Comparison of ENCODE assay signal across 8 cellular contexts in the genomic region with DNA sequence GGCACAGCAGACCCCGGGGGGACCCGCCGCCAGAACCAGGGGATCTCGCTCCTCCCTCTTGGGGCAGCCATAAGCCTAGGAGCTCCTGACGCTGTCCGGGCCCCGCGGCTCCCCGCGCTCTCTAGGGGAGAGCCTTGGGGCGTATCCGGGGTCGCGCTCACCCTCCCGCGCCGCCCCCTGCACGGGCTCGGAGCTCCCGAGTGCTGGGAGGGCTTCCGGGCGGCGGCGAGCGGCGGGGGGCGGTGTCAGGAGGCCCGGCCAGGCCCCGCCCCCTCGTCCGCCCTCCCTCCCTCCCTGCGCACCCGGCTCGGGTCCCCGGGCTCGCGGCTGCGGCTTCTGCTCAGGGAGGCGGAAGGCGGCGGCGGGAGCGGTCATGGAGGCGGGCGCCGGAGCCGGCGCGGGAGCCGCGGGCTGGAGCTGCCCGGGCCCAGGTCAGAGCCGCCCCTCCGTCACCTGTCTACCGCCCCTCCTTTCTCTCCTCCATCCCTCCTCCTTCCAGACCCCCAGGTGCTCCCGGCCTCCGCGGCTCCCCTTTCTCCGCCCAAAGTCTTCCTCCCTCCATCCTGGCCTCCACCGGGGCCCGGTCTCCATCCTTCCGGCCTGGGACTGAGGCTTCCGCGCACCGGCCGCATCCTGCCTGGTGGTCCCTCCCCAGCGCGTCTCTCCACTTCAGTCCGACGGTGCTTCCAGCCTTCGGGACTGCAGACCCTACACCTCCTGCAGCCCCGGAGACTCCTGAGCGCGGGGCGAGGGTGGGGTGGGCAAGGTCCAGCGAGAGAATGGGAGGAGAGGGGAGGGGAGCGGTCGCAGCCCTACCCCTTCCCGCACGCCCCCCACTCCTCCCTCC. TPM values are rescaled to one million over a fixed set of nuclear protein-coding genes. Genes with fewer than 3 reads are reported as not detected.
DNase-seq lines count a peak whose midpoint lies in the region; ATAC-seq and TF ChIP-seq lines count a peak whose summit lies in the region.

No MANE protein-coding gene starts in this region.

- no peaks in the 10 kb centered on the region for H3K36me3 ChIP-seq in mucosa of rectum (ENCODE audit: control insufficient read depth in 2 of 2, insufficient read depth in 2 of 2, low read length in 2 of 2)

- DNase-seq in AG09319 (ENCODE audit: extremely low read depth, low read depth) = peak; percentile 16
- DNase-seq in NOMO-1 (lab: John Stamatoyannopoulos, UW; ENCODE audit: unreplicated experiment in 2 of 2) = peak; percentile 12 to 18
- DNase-seq in activated CD8-positive, alpha-beta memory T cell treated with anti-CD3 and anti-CD28 coated beads, Interleukin-2, amount 50 U/mL, for 24 hours (ENCODE audit: extremely low read depth) = peak; percentile 18
- DNase-seq in endothelial cell (ENCODE audit: low spot score) = peak; percentile 58
- peak; percentile 68 for DNase-seq in stimulated activated CD8-positive, alpha-beta memory T cell treated with anti-CD3 and anti-CD28 coated beads, Interleukin-4, amount 100 ng/mL, for 24 hours (ENCODE audit: low read depth)

- peak overlapping the region; percentile 47 to 61 for H3K9ac ChIP-seq in mucosa of rectum (ENCODE audit: low read depth in 1 of 2, low read length in 2 of 2)

- TF ChIP-seq CTCF in AG09319 (IDR thresholded peaks at IDR 0.05; ENCODE audit: low read depth, low read length) (no peak), endothelial cell (IDR thresholded peaks at IDR 0.05; ENCODE audit: unreplicated experiment) (no peak)

- ATAC-seq in GM19025 (IDR thresholded peaks at IDR 0.05; ENCODE audit: low read depth, unreplicated experiment) (peak; percentile 86), HG03175 (IDR thresholded peaks at IDR 0.05; ENCODE audit: unreplicated experiment) (peak; percentile 78)

- H3K9me3 ChIP-seq in mucosa of rectum (ENCODE audit: control insufficient read depth in 2 of 2, low read length in 2 of 2) = no peaks in the 10 kb centered on the region

- H3K27me3 ChIP-seq in mucosa of rectum (ENCODE audit: control insufficient read depth in 2 of 2, insufficient read depth in 2 of 2, low read length in 2 of 2) = peaks cover 0 to 6% of the 10 kb centered on the region in 2 donors

- no peak overlapping the region for H3K27ac ChIP-seq in mucosa of rectum (ENCODE audit: low read depth in 2 of 2, low read length in 2 of 2)

- peak overlapping the region; percentile 71 to 77 for H3K4me3 ChIP-seq in mucosa of rectum (ENCODE audit: low read length in 2 of 2)

- H3K9me3 Mint-ChIP-seq in endothelial cell (ENCODE audit: unreplicated experiment) = no peaks in the 10 kb centered on the region

- H3K4me1 Mint-ChIP-seq in endothelial cell (ENCODE audit: unreplicated experiment) = peaks cover 15% of the 10 kb centered on the region

- H3K4me3 Mint-ChIP-seq in endothelial cell (ENCODE audit: unreplicated experiment) = peak overlapping the region; percentile 83

- peaks cover 12% of the 10 kb centered on the region for H3K36me3 Mint-ChIP-seq in endothelial cell (ENCODE audit: low read depth, unreplicated experiment)

- peaks cover 6 to 7% of the 10 kb centered on the region in 2 donors for H3K4me1 ChIP-seq in mucosa of rectum (ENCODE audit: control insufficient read depth in 2 of 2, insufficient read depth in 2 of 2, low read length in 2 of 2)

- peaks cover 4% of the 10 kb centered on the region for H3K27me3 Mint-ChIP-seq in endothelial cell (ENCODE audit: unreplicated experiment)

- no peak overlapping the region for H3K27ac Mint-ChIP-seq in endothelial cell (ENCODE audit: unreplicated experiment)

RNA-seq across cellular contexts. Expression of gene CCDC136, which starts 0.4 kb away (rescaled TPM):
- 31.5 TPM for total RNA-seq in endothelial cell (ENCODE audit: unreplicated experiment)

RNA-seq across cellular contexts. Expression of gene OPN1SW, which starts 15.8 kb away (rescaled TPM):
- not detected for total RNA-seq in endothelial cell (ENCODE audit: unreplicated experiment)

RNA-seq across cellular contexts. Expression of gene FLNC, which starts 38.9 kb away (rescaled TPM):
- 7.7 TPM for total RNA-seq in endothelial cell (ENCODE audit: unreplicated experiment)

RNA-seq across cellular contexts. Expression of gene CALU, which starts 52.2 kb away (rescaled TPM):
- total RNA-seq in endothelial cell (ENCODE audit: unreplicated experiment) = 197 TPM

Comparison
In these comparisons a context has a peak if more than half of its experiments do, and no peak if none do; other contexts are left out.
1. DNase-seq: peak in every context shown above with its lines; median percentile 68 in stimulated activated CD8-positive, alpha-beta memory T cell treated with anti-CD3 and anti-CD28 coated beads, Interleukin-4, amount 100 ng/mL, for 24 hours; 58 in endothelial cell; 18 in activated CD8-positive, alpha-beta memory T cell treated with anti-CD3 and anti-CD28 coated beads, Interleukin-2, amount 50 U/mL, for 24 hours; 16 in AG09319; 15 in NOMO-1.